ENCODE assay signal across 8 cellular contexts in genomic region chr15:40054746-40055575, GRCh38. TPM values are rescaled to one million over a fixed set of nuclear protein-coding genes. Genes with fewer than 3 reads are reported as not detected.
DNase-seq lines count a peak whose midpoint lies in the region; ATAC-seq and TF ChIP-seq lines count a peak whose summit lies in the region.

No MANE protein-coding gene starts in this region.

- no peaks in the 10 kb centered on the region for H3K36me3 Mint-ChIP-seq in CD4-positive, alpha-beta T cell (ENCODE audit: low read depth)
- no peaks in the 10 kb centered on the region for H3K36me3 Mint-ChIP-seq in nephron progenitor cell (ENCODE audit: low read depth)

- POLR2A ChIA-PET in CD4-positive, alpha-beta T cell (lab: Charles Lee) = interaction anchor here (0.7 to 1.9 kb wide), 7 partner anchors 7 to 51 kb away, joined by 3 to 6 read pairs (median 4); partner anchors contain the start of gene SRP14

- TF ChIP-seq CTCF in CD4-positive, alpha-beta T cell (IDR thresholded peaks at IDR 0.05) = no peak
- no peak for TF ChIP-seq CTCF in nephron progenitor cell (IDR thresholded peaks at IDR 0.05)

- H3K27me3 ChIP-seq in CD4-positive, alpha-beta T cell (ENCODE audit: control insufficient read depth, insufficient read depth, low read length) = no peaks in the 10 kb centered on the region

- peak overlapping the region; percentile 72 for H3K4me3 Mint-ChIP-seq in CD4-positive, alpha-beta T cell
- H3K4me3 Mint-ChIP-seq in nephron progenitor cell = no peak overlapping the region

- no peaks in the 10 kb centered on the region for H3K27me3 Mint-ChIP-seq in CD4-positive, alpha-beta T cell
- peaks cover 9% of the 10 kb centered on the region for H3K27me3 Mint-ChIP-seq in nephron progenitor cell (ENCODE audit: low read depth, poor library complexity)

- no peaks in the 10 kb centered on the region for H3K9me3 ChIP-seq in CD4-positive, alpha-beta T cell (ENCODE audit: control insufficient read depth, low read length)

- H3K27ac ChIP-seq in CD4-positive, alpha-beta T cell (ENCODE audit: low read depth, low read length) = no peak overlapping the region

- CTCF ChIA-PET in CD4-positive, alpha-beta T cell (lab: Charles Lee) = interaction anchor here (1.8 kb wide), 1 partner anchor 9 kb away, joined by 4 read pairs; no protein-coding TSS in a partner anchor

- ATAC-seq in CD4-positive, alpha-beta T cell (ENCODE audit: poor library complexity) = peak; percentile 78
- ATAC-seq in GM18511 (IDR thresholded peaks at IDR 0.05; ENCODE audit: unreplicated experiment) = peak; percentile 80
- peak; percentile 51 for ATAC-seq in HG02970 (IDR thresholded peaks at IDR 0.05; ENCODE audit: low FRiP score, unreplicated experiment)

- no peaks in the 10 kb centered on the region for H3K9me3 Mint-ChIP-seq in CD4-positive, alpha-beta T cell
- no peaks in the 10 kb centered on the region for H3K9me3 Mint-ChIP-seq in nephron progenitor cell

- intact Hi-C loops in CD4-positive, alpha-beta T cell (cut with DNase I, micrococcal nuclease) = no loop called here

- H3K27ac Mint-ChIP-seq in CD4-positive, alpha-beta T cell = peak overlapping the region; percentile 78
- H3K27ac Mint-ChIP-seq in nephron progenitor cell = peak overlapping the region; percentile 92

- peak in 5 of 10 experiments; percentile 21 to 51 (median 29) for DNase-seq in CD4-positive, alpha-beta T cell
- DNase-seq in NCI-H2196 treated with DMSO at 0.1 percent for 48 hours (lab: John Stamatoyannopoulos, UW; ENCODE audit: unreplicated experiment) = peak; percentile 56
- peak; percentile 62 for DNase-seq in brain pericyte (ENCODE audit: low read depth, low spot score)
- peak; percentile 48 for DNase-seq in nephron progenitor cell
- no peak for DNase-seq in activated CD4-positive, CD25-positive, alpha-beta regulatory T cell treated with anti-CD3 and anti-CD28 coated beads, Interleukin-2, amount 50 U/mL, for 72 hours
- DNase-seq in T-helper 9 cell = no peak

- peaks cover 72% of the 10 kb centered on the region for H3K4me1 Mint-ChIP-seq in CD4-positive, alpha-beta T cell (ENCODE audit: low read depth)
- peaks cover 79% of the 10 kb centered on the region for H3K4me1 Mint-ChIP-seq in nephron progenitor cell

RNA-seq across cellular contexts. Expression of gene SRP14, which starts 16.0 kb away (rescaled TPM):
- total RNA-seq in CD4-positive, alpha-beta T cell = 100 to 1,000 TPM; 120 to 126 TPM

RNA-seq across cellular contexts. Expression of gene BMF, which starts 53.7 kb away (rescaled TPM):
- total RNA-seq in CD4-positive, alpha-beta T cell = 10 to 100 TPM; 13.5 to 13.9 TPM

Comparison
In these comparisons a context has a peak if more than half of its experiments do, and no peak if none do; other contexts are left out.
1. DNase-seq: peak in NCI-H2196 treated with DMSO at 0.1 percent for 48 hours (single experiment), brain pericyte (single experiment) and nephron progenitor cell (single experiment); none in activated CD4-positive, CD25-positive, alpha-beta regulatory T cell treated with anti-CD3 and anti-CD28 coated beads, Interleukin-2, amount 50 U/mL, for 72 hours (single experiment) and T-helper 9 cell (single experiment).
2. Peak in every context shown above with its lines, with median percentiles within 50 percentile points of each other: ATAC-seq.